Comparison of ENCODE assay signal across 6 cellular contexts in genomic region chr5:142013734-142014495, GRCh38. TPM values are rescaled to one million over a fixed set of nuclear protein-coding genes. Genes with fewer than 3 reads are reported as not detected.
DNase-seq lines count a peak whose midpoint lies in the region; ATAC-seq and TF ChIP-seq lines count a peak whose summit lies in the region.

No MANE protein-coding gene starts in this region.

- H3K4me3 Mint-ChIP-seq in CD4-positive, alpha-beta memory T cell: peak overlapping the region; percentile 68 to 94 (median 86)

- H3K27me3 ChIP-seq in CD4-positive, alpha-beta memory T cell (ENCODE audit: insufficient read depth, low read length): no peaks in the 10 kb centered on the region

- peaks cover 0 to 1% (median 0%) of the 10 kb centered on the region in 8 donors for H3K9me3 Mint-ChIP-seq in CD4-positive, alpha-beta memory T cell

- peak overlapping the region; percentile 89 to 96 (median 95) for H3K27ac Mint-ChIP-seq in CD4-positive, alpha-beta memory T cell

- TF ChIP-seq CTCF in VCaP (conservative IDR thresholded peaks at IDR 0.05): no peak

- CTCF ChIA-PET in CD4-positive, alpha-beta memory T cell (lab: Charles Lee; ENCODE audit: partially characterized antibody): interaction anchor here (0.8 to 11.6 kb wide), 17 partner anchors 9 to 349 kb away, joined by 3 to 203 read pairs (median 8); partner anchors contain the start of genes NDFIP1 and RNF14

- no peaks in the 10 kb centered on the region for H3K9me3 ChIP-seq in CD4-positive, alpha-beta memory T cell (ENCODE audit: control insufficient read depth in 1 of 2, low read length in 2 of 2)

- no peak for ATAC-seq in left colon
- ATAC-seq in HG03097 (IDR thresholded peaks at IDR 0.05; ENCODE audit: low FRiP score, unreplicated experiment): no peak

- intact Hi-C loops in CD4-positive, alpha-beta memory T cell (cut with micrococcal nuclease): loop anchor here (2.0 to 5.0 kb wide), 3 partner anchors 45 to 683 kb away; partner anchors contain the start of gene RNF14
- intact Hi-C loops in left colon (cut with DNase I, micrococcal nuclease): loop anchor here in 1 of 2 donors (5.0 kb wide), 1 partner anchor 128 kb away; no protein-coding TSS in a partner anchor

- H3K4me3 ChIP-seq in CD4-positive, alpha-beta memory T cell (ENCODE audit: low read length in 2 of 2): no peak overlapping the region

- peaks cover 46 to 76% (median 59%) of the 10 kb centered on the region in 4 donors for H3K4me1 Mint-ChIP-seq in CD4-positive, alpha-beta memory T cell

- POLR2A ChIA-PET in CD4-positive, alpha-beta memory T cell (lab: Charles Lee; ENCODE audit: partially characterized antibody): interaction anchor here (0.9 to 6.2 kb wide), 16 partner anchors 7 to 363 kb away, joined by 3 to 90 read pairs (median 6); partner anchors contain the start of genes FCHSD1, NDFIP1 and RNF14

- peaks cover 70% of the 10 kb centered on the region for H3K4me1 ChIP-seq in CD4-positive, alpha-beta memory T cell (ENCODE audit: insufficient read depth, low read length)

- no peaks in the 10 kb centered on the region for H3K36me3 ChIP-seq in CD4-positive, alpha-beta memory T cell (ENCODE audit: insufficient read depth, low read length)

- H3K36me3 Mint-ChIP-seq in CD4-positive, alpha-beta memory T cell: peaks cover 0 to 4% of the 10 kb centered on the region in 2 donors

- H3K27me3 Mint-ChIP-seq in CD4-positive, alpha-beta memory T cell: no peaks in the 10 kb centered on the region

- no peak for DNase-seq in CD4-positive, alpha-beta memory T cell
- DNase-seq in left colon (peak; percentile 37 to 44), iPS-NIHi7 (ENCODE audit: extremely low spot score) (no peak), SHP77 (lab: John Stamatoyannopoulos, UW) (no peak)

- peak overlapping the region; percentile 70 for H3K27ac ChIP-seq in CD4-positive, alpha-beta memory T cell (ENCODE audit: low read depth, low read length)
- H3K27ac ChIP-seq in VCaP: peak overlapping the region; percentile 88

RNA-seq across cellular contexts. Expression of gene GNPDA1, which starts 1.1 kb away (rescaled TPM):
- total RNA-seq in CD4-positive, alpha-beta memory T cell: 10 to 100 TPM; 23.0 to 24.1 TPM
- 10 to 100 TPM; 25.8 to 38.6 TPM for polyA plus RNA-seq in CD4-positive, alpha-beta memory T cell
- 10 to 100 TPM; 15.0 to 16.6 TPM for total RNA-seq in left colon

RNA-seq across cellular contexts. Expression of gene RNF14, which starts 45.0 kb away (rescaled TPM):
- total RNA-seq in CD4-positive, alpha-beta memory T cell: 10 to 100 TPM; 35.4 to 38.5 TPM
- 10 to 100 TPM; 52.0 TPM for polyA plus RNA-seq in CD4-positive, alpha-beta memory T cell
- total RNA-seq in left colon: 10 to 100 TPM; 69.3 to 72.0 TPM

RNA-seq across cellular contexts. Expression of gene PCDH12, which starts 55.9 kb away (rescaled TPM):
- not detected for total RNA-seq in CD4-positive, alpha-beta memory T cell
- polyA plus RNA-seq in CD4-positive, alpha-beta memory T cell: under 1 TPM; 0.13 to 0.31 TPM
- 1 to 10 TPM in 1 of 2 donors, under 1 TPM in 1; 0.95 to 2.1 TPM for total RNA-seq in left colon

Comparison
In these comparisons a context has a peak if more than half of its experiments do, and no peak if none do; other contexts are left out.
1. DNase-seq: peak in left colon (2 of 2); none in CD4-positive, alpha-beta memory T cell (0 of 5), iPS-NIHi7 (single experiment) and SHP77 (0 of 2).